ENCODE assay signal across 22 cellular contexts in genomic region chr7:140019606-140020005, GRCh38.
"Had no signal": no experiment of that assay in that cellular context is flagged by ENCODE, and none has a peak within 500 bp of the region (broad histone marks: within the 10 kb centered on the region; RNA-seq: fewer than 3 reads in every experiment).

No MANE protein-coding gene starts in this region.

- H3K9me3 Mint-ChIP-seq: dendritic cell treated with granulocyte-macrophage colony-stimulating factor and Interleukin-4, amounts not matched to agents 40 ng/mL and 50 ng/mL, for 4 days; endodermal cell; nephron; stimulated activated effector memory CD8-positive, alpha-beta T cell treated with anti-CD3 and anti-CD28 coated beads, Interleukin-12 subunit alpha, Interleukin-12 subunit beta, amount 100 ng/mL, for 72 hours; stimulated activated naive CD8-positive, alpha-beta T cell treated with anti-CD3 and anti-CD28 coated beads, Interleukin-15, Interleukin-2, amounts not matched to agents 100 ng/mL and 50 ng/mL, for 24 hours had no signal

- DNase-seq: colonic mucosa; effector CD8-positive, alpha-beta T cell; endodermal cell; gastrocnemius medialis; left ventricle myocardium superior; lower lobe of right lung; nucleus accumbens; sigmoid colon; stimulated activated CD4-positive, alpha-beta T cell treated with anti-CD3 and anti-CD28 coated beads, Interleukin-2, amount 100 ng/mL, for 24 hours; stimulated activated CD4-positive, alpha-beta T cell treated with anti-CD3 and anti-CD28 coated beads, Interleukin-4, amount 100 ng/mL, for 24 hours; upper lobe of left lung; uterus had no signal

- H3K4me1 Mint-ChIP-seq: endodermal cell, nephron had no signal

- H3K27me3 Mint-ChIP-seq: dendritic cell treated with granulocyte-macrophage colony-stimulating factor and Interleukin-4, amounts not matched to agents 40 ng/mL and 50 ng/mL, for 4 days; stimulated activated naive CD8-positive, alpha-beta T cell treated with anti-CD3 and anti-CD28 coated beads, Interleukin-15, Interleukin-2, amounts not matched to agents 100 ng/mL and 50 ng/mL, for 24 hours had no signal

- ATAC-seq: esophagus mucosa; gastrocnemius medialis; left ventricle myocardium superior; lower lobe of right lung; stimulated activated effector memory CD8-positive, alpha-beta T cell treated with anti-CD3 and anti-CD28 coated beads, Interleukin-12 subunit alpha, Interleukin-12 subunit beta, amount 100 ng/mL, for 72 hours had no signal

- H3K4me3 Mint-ChIP-seq: dendritic cell treated with granulocyte-macrophage colony-stimulating factor and Interleukin-4, amounts not matched to agents 40 ng/mL and 50 ng/mL, for 4 days; endodermal cell; nephron; stimulated activated effector memory CD8-positive, alpha-beta T cell treated with anti-CD3 and anti-CD28 coated beads, Interleukin-12 subunit alpha, Interleukin-12 subunit beta, amount 100 ng/mL, for 72 hours; stimulated activated naive CD8-positive, alpha-beta T cell treated with anti-CD3 and anti-CD28 coated beads, Interleukin-15, Interleukin-2, amounts not matched to agents 100 ng/mL and 50 ng/mL, for 24 hours had no signal

- H3K9me3 ChIP-seq: colonic mucosa, gastrocnemius medialis, lower lobe of right lung, prostate gland, right atrium auricular region, sigmoid colon, thoracic aorta, tibial nerve, upper lobe of left lung, uterus had no signal

- H3K36me3 ChIP-seq: colonic mucosa, gastrocnemius medialis, prostate gland, thoracic aorta, uterus had no signal

- H3K27ac ChIP-seq: colonic mucosa, epithelial cell of prostate, gastrocnemius medialis, lower lobe of right lung, prostate gland, right atrium auricular region, sigmoid colon, thoracic aorta, tibial nerve, upper lobe of left lung, uterus had no signal

- H3K27me3 ChIP-seq: colonic mucosa, gastrocnemius medialis, right atrium auricular region, sigmoid colon, tibial nerve, upper lobe of left lung, uterus had no signal

- H3K4me3 ChIP-seq: colonic mucosa, gastrocnemius medialis, lower lobe of right lung, prostate gland, right atrium auricular region, sigmoid colon, thoracic aorta, tibial nerve, upper lobe of left lung, uterus had no signal

- H3K4me1 ChIP-seq: colonic mucosa, gastrocnemius medialis, lower lobe of right lung, right atrium auricular region, sigmoid colon, tibial nerve, upper lobe of left lung, uterus had no signal

- H3K27ac Mint-ChIP-seq: dendritic cell treated with granulocyte-macrophage colony-stimulating factor and Interleukin-4, amounts not matched to agents 40 ng/mL and 50 ng/mL, for 4 days; endodermal cell; nephron; stimulated activated effector memory CD8-positive, alpha-beta T cell treated with anti-CD3 and anti-CD28 coated beads, Interleukin-12 subunit alpha, Interleukin-12 subunit beta, amount 100 ng/mL, for 72 hours; stimulated activated naive CD8-positive, alpha-beta T cell treated with anti-CD3 and anti-CD28 coated beads, Interleukin-15, Interleukin-2, amounts not matched to agents 100 ng/mL and 50 ng/mL, for 24 hours had no signal
